ENCODE assay signal across 8 cellular contexts in genomic region chr6:32194825-32195651, GRCh38. TPM values are rescaled to one million over a fixed set of nuclear protein-coding genes. Genes with fewer than 3 reads are reported as not detected.
DNase-seq lines count a peak whose midpoint lies in the region; ATAC-seq, FAIRE-seq and TF ChIP-seq lines count a peak whose summit lies in the region.

No MANE protein-coding gene starts in this region.

- ATAC-seq in K562 = peak; percentile 31
- ATAC-seq in HG03432 (IDR thresholded peaks at IDR 0.05; ENCODE audit: unreplicated experiment) = no peak

- TF ChIP-seq RAD21 in K562 (CRISPR knock-in tag; conservative IDR thresholded peaks at IDR 0.05 in 1 of 2, IDR thresholded peaks at IDR 0.05 in 1 of 2) = peak; percentile 65 to 76

- no peaks in the 10 kb centered on the region for H3K9me1 ChIP-seq in K562 (ENCODE audit: control insufficient read depth, insufficient read depth, low read length)

- POLR2A ChIA-PET in K562 (lab: Yijun Ruan, JAX) = interaction anchor here (0.6 to 2.1 kb wide), 20 partner anchors 8 to 1077 kb away, joined by 3 to 23 read pairs (median 3); partner anchors contain the start of genes FKBPL, RNF5, RPS18 and VPS52

- peaks cover 13% of the 10 kb centered on the region for H3F3A ChIP-seq in GM23248 (ENCODE audit: insufficient read depth)

- intact Hi-C loops in K562 (cut with micrococcal nuclease) = loop anchor here (1.0 to 10.0 kb wide), 8 partner anchors 19 to 777 kb away; partner anchors contain the start of genes AGPAT1, FKBPL, PPT2 and ZBTB12

- H3K9me3 ChIP-seq in GM23248 (ENCODE audit: low read depth) (no peaks in the 10 kb centered on the region), K562 (replicated peaks; ENCODE audit: control insufficient read depth, insufficient read depth, low read depth, low read length) (no peaks in the 10 kb centered on the region), subcutaneous abdominal adipose tissue (ENCODE audit: control insufficient read depth in 5 of 5, low read length in 5 of 5) (no peaks in the 10 kb centered on the region)

- TF ChIP-seq CTCF in K562 (IDR thresholded peaks at IDR 0.05 in 2 of 3, conservative IDR thresholded peaks at IDR 0.05 in 1 of 3; ENCODE audit: insufficient read depth in 2 of 3, low read depth in 1 of 3, low read length in 3 of 3) = peak; percentile 72 to 96 (median 85)

- H3K9ac ChIP-seq in GM23248 (peak overlapping the region; percentile 89), K562 (ENCODE audit: insufficient read depth in 1 of 2, low read depth in 2 of 2, low read length in 2 of 2) (peak overlapping the region; percentile 2 to 75; a peak in 3 of 4 replicates), subcutaneous abdominal adipose tissue (ENCODE audit: low read length in 5 of 5) (peak overlapping the region; percentile 51 to 84 (median 61))

- H3K27me3 ChIP-seq in GM23248 (replicated peaks; ENCODE audit: insufficient read depth) = no peaks in the 10 kb centered on the region
- no peaks in the 10 kb centered on the region for H3K27me3 ChIP-seq in K562 (ENCODE audit: control insufficient read depth in 2 of 2, insufficient read depth in 2 of 2, low read length in 2 of 2)
- no peaks in the 10 kb centered on the region for H3K27me3 ChIP-seq in layer of hippocampus (ENCODE audit: control insufficient read depth, insufficient read depth, low read length)
- peaks cover 0 to 4% (median 0%) of the 10 kb centered on the region in 5 donors for H3K27me3 ChIP-seq in subcutaneous abdominal adipose tissue (ENCODE audit: control insufficient read depth in 5 of 5, insufficient read depth in 4 of 5, low read length in 5 of 5)

- no peak; the same call in none of the 2 replicates for TF ChIP-seq POLR2A in K562 (conservative IDR thresholded peaks at IDR 0.05)

- H3K27ac ChIP-seq in GM23248 = peak overlapping the region; percentile 91
- peak overlapping the region; percentile 72 for H3K27ac ChIP-seq in K562 (ENCODE audit: extremely low read depth, low read depth, low read length)
- peak overlapping the region; percentile 100 for H3K27ac ChIP-seq in layer of hippocampus (ENCODE audit: low read depth, low read length)
- H3K27ac ChIP-seq in subcutaneous abdominal adipose tissue (ENCODE audit: low read depth, low read length) = peak overlapping the region; percentile 97

- TSS peak; percentile 79 for BruUV-seq in K562 (replicated peaks; lab: Mats Ljungman, UMichigan)

- peaks cover 28% of the 10 kb centered on the region for H3K4me1 ChIP-seq in GM23248 (ENCODE audit: insufficient read depth)
- peaks cover 63 to 64% of the 10 kb centered on the region in 2 experiments for H3K4me1 ChIP-seq in K562 (replicated peaks in 1 of 2; ENCODE audit: control insufficient read depth in 2 of 2, insufficient read depth in 2 of 2, low read length in 2 of 2)
- H3K4me1 ChIP-seq in subcutaneous abdominal adipose tissue (ENCODE audit: control insufficient read depth in 5 of 5, insufficient read depth in 5 of 5, low read length in 5 of 5) = peaks cover 25 to 70% (median 47%) of the 10 kb centered on the region in 5 donors

- no peaks in the 10 kb centered on the region for H3K9me2 ChIP-seq in GM23248 (ENCODE audit: insufficient read depth)

- WGBS in GM23248 (ENCODE audit: low coverage in 1 of 2, low lambda C conversion rate in 2 of 2, missing lambda C conversion rate in 2 of 2), 2 experiments = 11% methylated on average over 15 of the region's 15 CpGs
- 6% methylated on average over 14 of the region's 15 CpGs for WGBS in K562 (ENCODE audit: insufficient coverage, low coverage, missing lambda C conversion rate)

- peak; percentile 22 for DNase-seq in DMS53 treated with DMSO at 0.1 percent for 48 hours (lab: John Stamatoyannopoulos, UW; ENCODE audit: unreplicated experiment)
- DNase-seq in GM23248 = peak; percentile 82
- peak; percentile 58 for DNase-seq in NOMO-1 treated with DMSO at 0.1 percent for 48 hours (lab: John Stamatoyannopoulos, UW; ENCODE audit: unreplicated experiment)
- peak in 2 of 4 experiments; percentile 52 to 79 for DNase-seq in K562 (ENCODE audit: extremely low read depth in 1 of 4, low spot score in 3 of 4)
- DNase-seq in stimulated activated CD4-positive, alpha-beta T cell treated with anti-CD3 and anti-CD28 coated beads, Interleukin-2, amount 100 ng/mL, for 48 hours = no peak

- H3K79me2 ChIP-seq in GM23248 (ENCODE audit: insufficient read depth) (peaks cover 5% of the 10 kb centered on the region), K562 (ENCODE audit: control insufficient read depth, insufficient read depth, low read length) (peaks cover 36% of the 10 kb centered on the region)

- H3K4me2 ChIP-seq in GM23248 (ENCODE audit: unreplicated experiment) (peak overlapping the region; percentile 95), K562 (ENCODE audit: insufficient read depth, low read length) (peak overlapping the region; percentile 89)

- H3K4me3 ChIP-seq in GM23248 (peak overlapping the region; percentile 80), K562 (peak overlapping the region; percentile 43), subcutaneous abdominal adipose tissue (ENCODE audit: low read depth in 1 of 5, low read length in 5 of 5) (peak overlapping the region; percentile 52 to 62 (median 60))

- no peak for FAIRE-seq in K562 (lab: Jason Lieb, UNC)

- peak overlapping the region; percentile 78 for H2AFZ ChIP-seq in GM23248
- H2AFZ ChIP-seq in K562 (ENCODE audit: low read depth, low read length) = peak overlapping the region; percentile 64

- no peaks in the 10 kb centered on the region for H4K20me1 ChIP-seq in GM23248 (ENCODE audit: insufficient read depth)
- H4K20me1 ChIP-seq in K562 (replicated peaks; ENCODE audit: control insufficient read depth, insufficient read depth, low read length) = no peaks in the 10 kb centered on the region

- H3K36me3 ChIP-seq in GM23248 (ENCODE audit: low read depth) (no peaks in the 10 kb centered on the region), K562 (ENCODE audit: control insufficient read depth, insufficient read depth, low read length) (no peaks in the 10 kb centered on the region; the same call in 2 of the 3 replicates), subcutaneous abdominal adipose tissue (ENCODE audit: control insufficient read depth in 5 of 5, insufficient read depth in 5 of 5, low read length in 5 of 5) (peaks cover 0 to 10% (median 0%) of the 10 kb centered on the region in 5 donors)

- in situ Hi-C loops in GM23248 (cut with MboI) = no loop called here
- in situ Hi-C loops in K562 (cut with MboI) = no loop called here

- TF ChIP-seq EP300 in K562 (IDR thresholded peaks at IDR 0.05; ENCODE audit: low read length) = 0 out of 2 replicates have a peak, but pooled peaks have one; percentile 2

- CTCF ChIA-PET in K562 (lab: Yijun Ruan, JAX; ENCODE audit: low intra/inter-chr PET ratio) = interaction anchor here (0.6 to 1.1 kb wide), 4 partner anchors 20 to 77 kb away, joined by 3 to 6 read pairs (median 4); no protein-coding TSS in a partner anchor

RNA-seq across cellular contexts. Expression of gene GPSM3, which starts 2.6 kb away (rescaled TPM):
- total RNA-seq in GM23248 (2014; rRNA removed; shearing (Covaris generic)) = 5.4 and 7.7 TPM in 2 replicates
- 6.8 and 7.3 TPM in 2 replicates for polyA plus RNA-seq in GM23248 (2016; fragmentation: Nextera tagmentation; extraction: Ambion mirVana)
- 11.8 and 26.5 TPM in 2 replicates for total RNA-seq in K562 (2011; cell fraction: chromatin; rRNA removed; ENCODE audit: low replicate concordance)
- total RNA-seq in K562 (2011; cell fraction: nucleolus; rRNA removed) = 15.2 and 18.8 TPM in 2 replicates
- total RNA-seq in K562 (2011; cell fraction: nucleoplasm; rRNA removed) = 22.7 and 30.8 TPM in 2 replicates
- total RNA-seq in K562 (2014; rRNA removed) = 40.5 and 45.0 TPM in 2 replicates
- 13.5 and 14.0 TPM in 2 replicates for total RNA-seq in K562 (2014; rRNA removed; fragmentation: Illumina TruSeq; extraction: Trizol)
- total RNA-seq in K562 (2015; rRNA removed; fragmentation: Illumina TruSeq; extraction: Trizol) = 22.3 and 22.4 TPM in 2 replicates
- total RNA-seq in K562 (2021) = 37.3 and 42.6 TPM in 2 replicates
- polyA plus RNA-seq in K562 (2011; rRNA removed) = 24.4 and 51.8 TPM in 2 replicates
- polyA plus RNA-seq in K562 (2011; cell fraction: cytosol; rRNA removed) = 44.6 and 52.4 TPM in 2 replicates
- polyA plus RNA-seq in K562 (2011; cell fraction: nucleus; rRNA removed) = 32.8 and 42.4 TPM in 2 replicates
- 34.2 and 146 TPM in 2 replicates for polyA plus RNA-seq in K562 (2012)
- polyA plus RNA-seq in K562 (2014; fragmentation: Illumina TruSeq; extraction: Trizol) = 39.6 and 46.5 TPM in 2 replicates
- 1 to 10 TPM; 5.3 to 5.7 TPM for polyA plus RNA-seq in K562 (2014; fragmentation: Nextera tagmentation; extraction: Ambion mirVana)
- 32.2 and 35.1 TPM in 2 replicates for polyA plus RNA-seq in K562 (2014; rRNA removed)
- polyA minus RNA-seq in K562 (2011; rRNA and poly(A)+ RNA removed) = 8.6 and 11.3 TPM in 2 replicates
- polyA minus RNA-seq in K562 (2011; cell fraction: cytosol; rRNA and poly(A)+ RNA removed) = 17.9 and 19.4 TPM in 2 replicates
- polyA minus RNA-seq in K562 (2011; cell fraction: nucleus; rRNA and poly(A)+ RNA removed) = 4.0 and 7.3 TPM in 2 replicates

RNA-seq across cellular contexts. Expression of gene PBX2, which starts 5.0 kb away (rescaled TPM):
- 25.4 and 27.6 TPM in 2 replicates for total RNA-seq in GM23248 (2014; rRNA removed; shearing (Covaris generic))
- polyA plus RNA-seq in GM23248 (2016; fragmentation: Nextera tagmentation; extraction: Ambion mirVana) (2.6 and 3.1 TPM in 2 replicates), K562 (2011; rRNA removed) (123 and 127 TPM in 2 replicates), K562 (2014; fragmentation: Illumina TruSeq; extraction: Trizol) (108 and 119 TPM in 2 replicates), K562 (2014; fragmentation: Nextera tagmentation; extraction: Ambion mirVana) (1 to 10 TPM; 1.9 to 2.8 TPM), K562 (2014; rRNA removed) (117 and 134 TPM in 2 replicates)
- 227 and 442 TPM in 2 replicates for total RNA-seq in K562 (2011; cell fraction: chromatin; rRNA removed; ENCODE audit: low replicate concordance)
- total RNA-seq in K562 (2011; cell fraction: nucleolus; rRNA removed) = 178 and 203 TPM in 2 replicates
- total RNA-seq in K562 (2011; cell fraction: nucleoplasm; rRNA removed) = 185 and 217 TPM in 2 replicates
- total RNA-seq in K562 (2014; rRNA removed) (55.6 and 63.8 TPM in 2 replicates), K562 (2014; rRNA removed; fragmentation: Illumina TruSeq; extraction: Trizol) (44.0 and 45.1 TPM in 2 replicates), K562 (2015; rRNA removed; fragmentation: Illumina TruSeq; extraction: Trizol) (60.0 and 62.5 TPM in 2 replicates), K562 (2021) (106 and 126 TPM in 2 replicates)
- polyA plus RNA-seq in K562 (2011; cell fraction: cytosol; rRNA removed) = 105 and 142 TPM in 2 replicates
- polyA plus RNA-seq in K562 (2011; cell fraction: nucleus; rRNA removed) = 340 and 411 TPM in 2 replicates
- polyA plus RNA-seq in K562 (2012) = 110 and 127 TPM in 2 replicates
- 55.9 and 77.0 TPM in 2 replicates for polyA minus RNA-seq in K562 (2011; rRNA and poly(A)+ RNA removed)
- 46.1 and 60.9 TPM in 2 replicates for polyA minus RNA-seq in K562 (2011; cell fraction: cytosol; rRNA and poly(A)+ RNA removed)
- 68.7 and 70.2 TPM in 2 replicates for polyA minus RNA-seq in K562 (2011; cell fraction: nucleus; rRNA and poly(A)+ RNA removed)

RNA-seq across cellular contexts. Expression of gene AGER, which starts 11.0 kb away (rescaled TPM):
- total RNA-seq in GM23248 (2014; rRNA removed; shearing (Covaris generic)) = 0.22 TPM in 1 of 2 replicates, not detected in the other
- polyA plus RNA-seq in GM23248 (2016; fragmentation: Nextera tagmentation; extraction: Ambion mirVana) = 1.2 and 1.4 TPM in 2 replicates
- total RNA-seq in K562 (2011; cell fraction: chromatin; rRNA removed; ENCODE audit: low replicate concordance) = 28.3 and 66.0 TPM in 2 replicates
- total RNA-seq in K562 (2011; cell fraction: nucleolus; rRNA removed) = 35.5 and 36.5 TPM in 2 replicates
- total RNA-seq in K562 (2011; cell fraction: nucleoplasm; rRNA removed) = 27.8 and 29.8 TPM in 2 replicates
- total RNA-seq in K562 (2014; rRNA removed) = 5.3 and 6.2 TPM in 2 replicates
- total RNA-seq in K562 (2014; rRNA removed; fragmentation: Illumina TruSeq; extraction: Trizol) = 2.0 and 2.2 TPM in 2 replicates
- total RNA-seq in K562 (2015; rRNA removed; fragmentation: Illumina TruSeq; extraction: Trizol) = 3.0 and 3.6 TPM in 2 replicates
- total RNA-seq in K562 (2021) = 7.8 and 11.5 TPM in 2 replicates
- 4.1 and 7.9 TPM in 2 replicates for polyA plus RNA-seq in K562 (2011; rRNA removed)
- polyA plus RNA-seq in K562 (2011; cell fraction: cytosol; rRNA removed) = 2.4 and 3.1 TPM in 2 replicates
- polyA plus RNA-seq in K562 (2011; cell fraction: nucleus; rRNA removed) = 75.1 and 86.2 TPM in 2 replicates
- polyA plus RNA-seq in K562 (2012) = 11.6 and 18.0 TPM in 2 replicates
- 5.8 and 8.2 TPM in 2 replicates for polyA plus RNA-seq in K562 (2014; fragmentation: Illumina TruSeq; extraction: Trizol)
- polyA plus RNA-seq in K562 (2014; fragmentation: Nextera tagmentation; extraction: Ambion mirVana) = 1 to 10 TPM; 1.2 to 1.8 TPM
- polyA plus RNA-seq in K562 (2014; rRNA removed) = 10.9 and 11.1 TPM in 2 replicates
- 0.78 and 0.81 TPM in 2 replicates for polyA minus RNA-seq in K562 (2011; rRNA and poly(A)+ RNA removed)
- polyA minus RNA-seq in K562 (2011; cell fraction: cytosol; rRNA and poly(A)+ RNA removed) = not detected in 2 replicates
- 5.3 and 7.3 TPM in 2 replicates for polyA minus RNA-seq in K562 (2011; cell fraction: nucleus; rRNA and poly(A)+ RNA removed)

RNA-seq across cellular contexts. Expression of gene RNF5, which starts 16.8 kb away (rescaled TPM):
- 48.1 and 48.2 TPM in 2 replicates for total RNA-seq in GM23248 (2014; rRNA removed; shearing (Covaris generic))
- 58.8 and 63.2 TPM in 2 replicates for polyA plus RNA-seq in GM23248 (2016; fragmentation: Nextera tagmentation; extraction: Ambion mirVana)
- 19.1 and 20.3 TPM in 2 replicates for total RNA-seq in K562 (2011; cell fraction: chromatin; rRNA removed; ENCODE audit: low replicate concordance)
- total RNA-seq in K562 (2011; cell fraction: nucleolus; rRNA removed) = 21.5 and 22.6 TPM in 2 replicates
- total RNA-seq in K562 (2011; cell fraction: nucleoplasm; rRNA removed) = 36.4 and 49.9 TPM in 2 replicates
- total RNA-seq in K562 (2014; rRNA removed) = 129 and 156 TPM in 2 replicates
- total RNA-seq in K562 (2014; rRNA removed; fragmentation: Illumina TruSeq; extraction: Trizol) = 123 and 128 TPM in 2 replicates
- total RNA-seq in K562 (2015; rRNA removed; fragmentation: Illumina TruSeq; extraction: Trizol) = 99.1 and 110 TPM in 2 replicates
- total RNA-seq in K562 (2021) = 149 and 154 TPM in 2 replicates
- 161 and 163 TPM in 2 replicates for polyA plus RNA-seq in K562 (2011; rRNA removed)
- polyA plus RNA-seq in K562 (2011; cell fraction: cytosol; rRNA removed) = 240 and 251 TPM in 2 replicates
- polyA plus RNA-seq in K562 (2011; cell fraction: nucleus; rRNA removed) = 54.9 and 71.1 TPM in 2 replicates
- 213 and 399 TPM in 2 replicates for polyA plus RNA-seq in K562 (2012)
- polyA plus RNA-seq in K562 (2014; fragmentation: Illumina TruSeq; extraction: Trizol) = 227 and 245 TPM in 2 replicates
- polyA plus RNA-seq in K562 (2014; fragmentation: Nextera tagmentation; extraction: Ambion mirVana) = 10 to 100 TPM; 62.2 to 95.5 TPM
- 207 and 223 TPM in 2 replicates for polyA plus RNA-seq in K562 (2014; rRNA removed)
- polyA minus RNA-seq in K562 (2011; rRNA and poly(A)+ RNA removed) = 48.7 TPM in 2 replicates
- 29.3 and 40.5 TPM in 2 replicates for polyA minus RNA-seq in K562 (2011; cell fraction: cytosol; rRNA and poly(A)+ RNA removed)
- polyA minus RNA-seq in K562 (2011; cell fraction: nucleus; rRNA and poly(A)+ RNA removed) = 9.3 and 18.2 TPM in 2 replicates

RNA-seq across cellular contexts. Expression of gene AGPAT1, which starts 19.2 kb away (rescaled TPM):
- 57.2 and 71.2 TPM in 2 replicates for total RNA-seq in GM23248 (2014; rRNA removed; shearing (Covaris generic))
- polyA plus RNA-seq in GM23248 (2016; fragmentation: Nextera tagmentation; extraction: Ambion mirVana) = 36.9 and 39.7 TPM in 2 replicates
- total RNA-seq in K562 (2011; cell fraction: chromatin; rRNA removed; ENCODE audit: low replicate concordance) = 57.1 and 153 TPM in 2 replicates
- total RNA-seq in K562 (2011; cell fraction: nucleolus; rRNA removed) = 190 and 234 TPM in 2 replicates
- total RNA-seq in K562 (2011; cell fraction: nucleoplasm; rRNA removed) = 210 and 316 TPM in 2 replicates
- total RNA-seq in K562 (2014; rRNA removed) = 69.4 and 115 TPM in 2 replicates
- 45.4 and 51.9 TPM in 2 replicates for total RNA-seq in K562 (2014; rRNA removed; fragmentation: Illumina TruSeq; extraction: Trizol)
- 53.2 and 54.1 TPM in 2 replicates for total RNA-seq in K562 (2015; rRNA removed; fragmentation: Illumina TruSeq; extraction: Trizol)
- total RNA-seq in K562 (2021) = 107 and 109 TPM in 2 replicates
- polyA plus RNA-seq in K562 (2011; rRNA removed) = 78.7 and 138 TPM in 2 replicates
- 220 and 272 TPM in 2 replicates for polyA plus RNA-seq in K562 (2011; cell fraction: cytosol; rRNA removed)
- 108 and 142 TPM in 2 replicates for polyA plus RNA-seq in K562 (2011; cell fraction: nucleus; rRNA removed)
- 133 and 141 TPM in 2 replicates for polyA plus RNA-seq in K562 (2012)
- 165 and 176 TPM in 2 replicates for polyA plus RNA-seq in K562 (2014; fragmentation: Illumina TruSeq; extraction: Trizol)
- 10 to 100 TPM; 37.9 to 43.6 TPM for polyA plus RNA-seq in K562 (2014; fragmentation: Nextera tagmentation; extraction: Ambion mirVana)
- 78.2 and 78.4 TPM in 2 replicates for polyA plus RNA-seq in K562 (2014; rRNA removed)
- 92.5 and 120 TPM in 2 replicates for polyA minus RNA-seq in K562 (2011; rRNA and poly(A)+ RNA removed)
- 98.4 and 124 TPM in 2 replicates for polyA minus RNA-seq in K562 (2011; cell fraction: cytosol; rRNA and poly(A)+ RNA removed)
- 25.2 and 30.5 TPM in 2 replicates for polyA minus RNA-seq in K562 (2011; cell fraction: nucleus; rRNA and poly(A)+ RNA removed)

Comparison
In these comparisons a context has a peak if more than half of its experiments do, and no peak if none do; other contexts are left out.
1. DNase-seq: peak in DMS53 treated with DMSO at 0.1 percent for 48 hours (single experiment), GM23248 (single experiment) and NOMO-1 treated with DMSO at 0.1 percent for 48 hours (single experiment); none in stimulated activated CD4-positive, alpha-beta T cell treated with anti-CD3 and anti-CD28 coated beads, Interleukin-2, amount 100 ng/mL, for 48 hours (0 of 2).
2. H3K9ac ChIP-seq: peak in every context shown above with its lines; median percentile 89 in GM23248; 61 in subcutaneous abdominal adipose tissue; 38 in K562.
3. Peak in every context shown above with its lines, with median percentiles within 50 percentile points of each other: H3K27ac ChIP-seq and H3K4me3 ChIP-seq.